ENCODE assay signal across 32 cellular contexts in the genomic region with DNA sequence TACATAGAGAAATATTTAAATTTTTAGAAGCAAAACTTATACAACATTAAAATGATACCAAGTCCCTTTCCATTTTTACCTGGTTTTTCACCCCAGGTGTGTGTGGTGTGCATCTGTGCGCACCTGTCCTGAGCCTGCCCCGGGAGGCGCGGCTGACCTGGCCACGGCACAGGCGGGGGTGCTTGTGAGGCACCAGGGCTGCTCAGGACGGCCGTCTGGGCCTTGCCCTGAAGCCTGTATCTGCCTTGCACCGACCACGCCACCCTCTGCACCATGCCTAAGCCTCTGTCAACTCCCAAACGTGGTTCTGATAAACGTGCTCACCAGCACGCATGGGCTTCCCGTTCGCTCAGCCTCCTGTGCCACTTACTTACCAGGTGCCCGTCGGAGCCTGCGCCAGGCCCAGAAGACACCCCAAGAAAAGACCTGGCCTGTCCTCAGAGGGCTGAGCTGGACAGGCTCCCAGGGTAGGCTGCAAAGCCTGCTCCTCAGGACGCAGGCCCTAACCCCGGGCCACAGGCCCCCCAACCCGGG. TPM values are rescaled to one million over a fixed set of nuclear protein-coding genes. Genes with fewer than 3 reads are reported as not detected.
A peak's percentile ranks its signal among the peaks of the same experiment; 100 is the strongest.
DNase-seq lines count a peak whose midpoint lies in the region; ATAC-seq and TF ChIP-seq lines count a peak whose summit lies in the region.
"Had no signal": no experiment of that assay in that cellular context is flagged by ENCODE, and none has a peak within 500 bp of the region (broad histone marks: within the 10 kb centered on the region; RNA-seq: fewer than 3 reads in every experiment).

No MANE protein-coding gene starts in this region.

- TF ChIP-seq POLR2A in HCT116 (IDR thresholded peaks at IDR 0.05; ENCODE audit: borderline replicate concordance, extremely low read depth, insufficient read depth, insufficient read length) (no peak), gastroesophageal sphincter (IDR thresholded peaks at IDR 0.05) (no peak)

- no peaks in the 10 kb centered on the region for H3K9me2 ChIP-seq in HCT116 (ENCODE audit: insufficient read depth)

- H3K4me2 ChIP-seq in HCT116 (ENCODE audit: low read length), result no peak overlapping the region

- CTCF ChIA-PET in HCT116 (lab: Charles Lee), result no interaction called here

- WGBS in gastroesophageal sphincter (ENCODE audit: low coverage in 1 of 2), 2 donors, result 80% methylated on average over 3 of the region's 21 CpGs; no CpG with 5 or more reads in 1 of the 2 donors

- RAD21 ChIA-PET in HCT116 (lab: Charles Lee; ENCODE audit: low non-redundant PET in 1 of 2, low total read pairs in 2 of 2, uncharacterized antibody in 2 of 2, unreplicated experiment in 2 of 2), result no interaction called here

- H3K9ac ChIP-seq in HCT116 (ENCODE audit: low read length), result no peak overlapping the region

- intact Hi-C loops in HCT116 (cut with micrococcal nuclease), result no loop called here
- intact Hi-C loops in mucosa of descending colon (cut with DNase I, micrococcal nuclease), result no loop called here

- peak; percentile 26; the same call in 1 of the 2 replicates for ATAC-seq in HCT116
- ATAC-seq in activated T-helper 17 cell treated with anti-CD3 and anti-CD28 coated beads, Interleukin-2, amount 50 U/mL, for 72 hours (replicated peaks), result peak; percentile 13
- ATAC-seq in mucosa of descending colon, result peak; percentile 8
- no peak for ATAC-seq in gastroesophageal sphincter
- ATAC-seq: activated CD4-positive, CD25-positive, alpha-beta regulatory T cell treated with anti-CD3 and anti-CD28 coated beads, Interleukin-2, amount 50 U/mL, for 24 hours; activated CD8-positive, alpha-beta memory T cell treated with anti-CD3 and anti-CD28 coated beads, Interleukin-2, amount 10 ng/mL, durations not matched to agents 7 days and 5 days; activated T-cell treated with anti-CD3 and anti-CD28 coated beads, Interleukin-2, amount 50 U/mL, for 4 hours; left lung had no signal

- H3K9me3 Mint-ChIP-seq in activated T-helper 17 cell treated with anti-CD3 and anti-CD28 coated beads, Interleukin-2, amount 50 U/mL, for 72 hours, result no peaks in the 10 kb centered on the region
- peaks cover 2% of the 10 kb centered on the region for H3K9me3 Mint-ChIP-seq in glutamatergic neuron (ENCODE audit: unreplicated experiment)
- H3K9me3 Mint-ChIP-seq: activated T-cell treated with anti-CD3 and anti-CD28 coated beads, Interleukin-2, amount 50 U/mL, for 4 hours had no signal

- no peak for TF ChIP-seq EP300 in gastroesophageal sphincter (IDR thresholded peaks at IDR 0.05)

- H3K36me3 Mint-ChIP-seq in activated T-helper 17 cell treated with anti-CD3 and anti-CD28 coated beads, Interleukin-2, amount 50 U/mL, for 72 hours (ENCODE audit: low read depth), result peaks cover 19% of the 10 kb centered on the region
- H3K36me3 Mint-ChIP-seq in glutamatergic neuron (ENCODE audit: unreplicated experiment), result no peaks in the 10 kb centered on the region

- TF ChIP-seq CTCF in HCT116 (IDR thresholded peaks at IDR 0.05 in 2 of 3, conservative IDR thresholded peaks at IDR 0.05 in 1 of 3; ENCODE audit: borderline replicate concordance in 1 of 3, insufficient read depth in 1 of 3, low read depth in 2 of 3, low read length in 2 of 3), result no peak
- no peak for TF ChIP-seq CTCF in mucosa of descending colon (IDR thresholded peaks at IDR 0.05)
- TF ChIP-seq CTCF in gastroesophageal sphincter (IDR thresholded peaks at IDR 0.05), result no peak
- TF ChIP-seq CTCF in glutamatergic neuron (IDR thresholded peaks at IDR 0.05; ENCODE audit: partially characterized antibody, unreplicated experiment), result no peak

- POLR2A ChIA-PET in HCT116 (lab: Charles Lee), result no interaction called here

- H3K27me3 ChIP-seq in HCT116 (ENCODE audit: insufficient read depth, low read length) (no peaks in the 10 kb centered on the region), gastroesophageal sphincter (peaks cover 57% of the 10 kb centered on the region)

- H2AFZ ChIP-seq in HCT116 (ENCODE audit: low read depth, low read length, poor library complexity, severe bottlenecking), result no peak overlapping the region

- H3K9me3 ChIP-seq in HCT116 (ENCODE audit: control insufficient read depth in 1 of 2, insufficient read depth in 1 of 2, low read depth in 1 of 2, low read length in 2 of 2) (no peaks in the 10 kb centered on the region), mucosa of descending colon (no peaks in the 10 kb centered on the region), gastroesophageal sphincter (no peaks in the 10 kb centered on the region)
- H3K9me3 ChIP-seq: Caco-2, left lung, psoas muscle, sigmoid colon, tibial nerve had no signal

- H3K4me1 Mint-ChIP-seq in activated T-helper 17 cell treated with anti-CD3 and anti-CD28 coated beads, Interleukin-2, amount 50 U/mL, for 72 hours, result no peaks in the 10 kb centered on the region
- no peaks in the 10 kb centered on the region for H3K4me1 Mint-ChIP-seq in glutamatergic neuron (ENCODE audit: low read depth, unreplicated experiment)

- H3K4me3 Mint-ChIP-seq in activated T-helper 17 cell treated with anti-CD3 and anti-CD28 coated beads, Interleukin-2, amount 50 U/mL, for 72 hours, result no peak overlapping the region
- H3K4me3 Mint-ChIP-seq in glutamatergic neuron (ENCODE audit: unreplicated experiment), result no peak overlapping the region
- H3K4me3 Mint-ChIP-seq: activated CD8-positive, alpha-beta memory T cell treated with anti-CD3 and anti-CD28 coated beads, Interleukin-2, amount 10 ng/mL, durations not matched to agents 7 days and 5 days; activated T-cell treated with anti-CD3 and anti-CD28 coated beads, Interleukin-2, amount 50 U/mL, for 4 hours had no signal

- TF ChIP-seq RAD21 in HCT116 (IDR thresholded peaks at IDR 0.05; ENCODE audit: low read depth), result no peak

- H3K4me1 ChIP-seq in HCT116 (ENCODE audit: control insufficient read depth in 1 of 2, insufficient read depth in 2 of 2, low read length in 2 of 2) (no peaks in the 10 kb centered on the region), mucosa of descending colon (ENCODE audit: low read depth) (no peaks in the 10 kb centered on the region), gastroesophageal sphincter (peaks cover 0 to 35% (median 0%) of the 10 kb centered on the region in 3 donors)
- H3K4me1 ChIP-seq: Caco-2, left lung, psoas muscle had no signal

- H3K4me3 ChIP-seq in HCT116 (replicated peaks in 1 of 2; ENCODE audit: low read depth in 1 of 2, low read length in 2 of 2) (no peak overlapping the region), mucosa of descending colon (no peak overlapping the region), gastroesophageal sphincter (no peak overlapping the region)
- H3K4me3 ChIP-seq: left lung, psoas muscle, sigmoid colon, tibial nerve had no signal

- no peak overlapping the region for H3K27ac Mint-ChIP-seq in activated T-helper 17 cell treated with anti-CD3 and anti-CD28 coated beads, Interleukin-2, amount 50 U/mL, for 72 hours
- no peak overlapping the region for H3K27ac Mint-ChIP-seq in glutamatergic neuron (ENCODE audit: unreplicated experiment)
- H3K27ac Mint-ChIP-seq: activated CD8-positive, alpha-beta memory T cell treated with anti-CD3 and anti-CD28 coated beads, Interleukin-2, amount 10 ng/mL, durations not matched to agents 7 days and 5 days had no signal

- no peaks in the 10 kb centered on the region for H4K20me1 ChIP-seq in HCT116 (ENCODE audit: insufficient read depth)

- peak; percentile 46 for DNase-seq in COLO668 (lab: John Stamatoyannopoulos, UW; ENCODE audit: unreplicated experiment)
- no peak for DNase-seq in HCT116 (ENCODE audit: low read depth, low spot score)
- no peak for DNase-seq in mucosa of descending colon
- no peak for DNase-seq in NCI-H2081 treated with DMSO at 0.1 percent for 48 hours (lab: John Stamatoyannopoulos, UW)
- no peak for DNase-seq in glutamatergic neuron
- DNase-seq: activated CD4-positive, alpha-beta T cell treated with anti-CD3 and anti-CD28 coated beads, Interleukin-2, amount 50 U/mL, for 4 hours; activated CD8-positive, alpha-beta memory T cell treated with anti-CD3 and anti-CD28 coated beads, Interleukin-2, amount 10 ng/mL, durations not matched to agents 7 days and 5 days; activated naive CD4-positive, alpha-beta T cell; activated T-cell treated with anti-CD3 and anti-CD28 coated beads, Interleukin-2, amount 50 U/mL, for 4 hours; C1 segment of cervical spinal cord; Caco-2; central memory CD4-positive, alpha-beta T cell; cortex of kidney; DND-41; effector memory CD4-positive, alpha-beta T cell; GOT3; left lung; mesendoderm; MM.1S; NCI-H1930; NCI-H2227 treated with DMSO at 0.1 percent for 48 hours; NCI-H69; psoas muscle; sigmoid colon; stimulated activated CD4-positive, alpha-beta T cell treated with anti-CD3 and anti-CD28 coated beads, Interleukin-12 subunit alpha, Interleukin-12 subunit beta, amount 100 ng/mL, for 4 hours; stimulated activated CD4-positive, alpha-beta T cell treated with anti-CD3 and anti-CD28 coated beads, Interleukin-2, amount 100 ng/mL, for 48 hours had no signal

- peaks cover 0 to 6% of the 10 kb centered on the region in 2 experiments; a peak in 2 of 4 replicates for H3K36me3 ChIP-seq in HCT116 (ENCODE audit: control insufficient read depth in 1 of 2, insufficient read depth in 2 of 2, low read length in 2 of 2)
- H3K36me3 ChIP-seq in mucosa of descending colon (ENCODE audit: low read depth), result no peaks in the 10 kb centered on the region
- H3K36me3 ChIP-seq in gastroesophageal sphincter, result peaks cover 0 to 32% of the 10 kb centered on the region in 2 donors

- no peaks in the 10 kb centered on the region for H3K27me3 Mint-ChIP-seq in activated T-helper 17 cell treated with anti-CD3 and anti-CD28 coated beads, Interleukin-2, amount 50 U/mL, for 72 hours
- peaks cover 3% of the 10 kb centered on the region for H3K27me3 Mint-ChIP-seq in glutamatergic neuron (ENCODE audit: unreplicated experiment)
- H3K27me3 Mint-ChIP-seq: activated CD8-positive, alpha-beta memory T cell treated with anti-CD3 and anti-CD28 coated beads, Interleukin-2, amount 10 ng/mL, durations not matched to agents 7 days and 5 days had no signal

- no peaks in the 10 kb centered on the region for H3K79me2 ChIP-seq in HCT116 (ENCODE audit: insufficient read depth, low read length)

- H3K27ac ChIP-seq in HCT116 (ENCODE audit: low read depth, low read length), result no peak overlapping the region
- no peak overlapping the region for H3K27ac ChIP-seq in gastroesophageal sphincter
- H3K27ac ChIP-seq: left lung, psoas muscle, sigmoid colon, tibial nerve had no signal

- BruUV-seq in HCT116 (replicated peaks; lab: Mats Ljungman, UMichigan), result no TSS peak

RNA-seq across cellular contexts. Expression of gene PANK4, which starts 20.9 kb away (rescaled TPM):
- 38.5 TPM for total RNA-seq in HCT116 (2021; ENCODE audit: unreplicated experiment)
- polyA plus RNA-seq in HCT116 (2012), result 21.0 and 25.6 TPM in 2 replicates
- 10 to 100 TPM; 41.7 to 54.9 TPM for total RNA-seq in activated T-helper 17 cell treated with anti-CD3 and anti-CD28 coated beads, Interleukin-2, amount 50 U/mL, for 72 hours
- total RNA-seq in mucosa of descending colon, result 10 to 100 TPM; 28.1 to 51.6 (median 44.7) TPM
- 10 to 100 TPM; 32.6 to 46.8 (median 34.0) TPM for total RNA-seq in gastroesophageal sphincter
- total RNA-seq in glutamatergic neuron (ENCODE audit: unreplicated experiment), result 58.5 TPM

RNA-seq across cellular contexts. Expression of gene HES5, which starts 24.5 kb away (rescaled TPM):
- total RNA-seq in HCT116 (2021; ENCODE audit: unreplicated experiment) (not detected), mucosa of descending colon (1 to 10 TPM; 1.3 to 7.8 (median 1.6) TPM), gastroesophageal sphincter (not detected), glutamatergic neuron (ENCODE audit: unreplicated experiment) (21.2 TPM)
- polyA plus RNA-seq in HCT116 (2012), result not detected in 2 replicates
- total RNA-seq in activated T-helper 17 cell treated with anti-CD3 and anti-CD28 coated beads, Interleukin-2, amount 50 U/mL, for 72 hours, result not detected
- total RNA-seq: activated CD8-positive, alpha-beta memory T cell treated with anti-CD3 and anti-CD28 coated beads, Interleukin-2, amount 10 ng/mL, durations not matched to agents 7 days and 5 days; activated T-cell treated with anti-CD3 and anti-CD28 coated beads, Interleukin-2, amount 50 U/mL, for 4 hours; Caco-2; RPMI7951; T-helper 1 cell treated with Interleukin-12 subunit alpha and Interleukin-12 subunit beta and Interleukin-4 antibody, amounts not matched to agents 30 ng/mL and 1 ng/mL, for 36 hours had no signal

RNA-seq across cellular contexts. Expression of gene PLCH2, which starts 29.4 kb away (rescaled TPM):
- total RNA-seq in HCT116 (2021; ENCODE audit: unreplicated experiment) (2.0 TPM), mucosa of descending colon (1 to 10 TPM; 1.2 to 6.8 (median 1.9) TPM), gastroesophageal sphincter (under 1 TPM; under 0.01 to 0.72 (median 0.15) TPM), glutamatergic neuron (ENCODE audit: unreplicated experiment) (61.4 TPM)
- polyA plus RNA-seq in HCT116 (2012), result 1.3 and 1.6 TPM in 2 replicates
- 10 to 100 TPM in 1 of 2 donors, 1 to 10 TPM in 1; 3.4 to 28.1 TPM for total RNA-seq in activated T-helper 17 cell treated with anti-CD3 and anti-CD28 coated beads, Interleukin-2, amount 50 U/mL, for 72 hours

RNA-seq across cellular contexts. Expression of gene TNFRSF14, which starts 50.6 kb away (rescaled TPM):
- 0.66 TPM for total RNA-seq in HCT116 (2021; ENCODE audit: unreplicated experiment)
- polyA plus RNA-seq in HCT116 (2012), result 0.20 TPM in 1 of 2 replicates, not detected in the other
- 100 to 1,000 TPM in 1 of 2 donors, 10 to 100 TPM in 1; 93.2 to 299 TPM for total RNA-seq in activated T-helper 17 cell treated with anti-CD3 and anti-CD28 coated beads, Interleukin-2, amount 50 U/mL, for 72 hours
- total RNA-seq in mucosa of descending colon, result 100 to 1,000 TPM; 143 to 206 (median 146) TPM
- total RNA-seq in gastroesophageal sphincter, result 10 to 100 TPM; 23.0 to 81.6 (median 36.9) TPM
- 1.2 TPM for total RNA-seq in glutamatergic neuron (ENCODE audit: unreplicated experiment)
